ENCODE assay signal across 20 cellular contexts in the genomic region with DNA sequence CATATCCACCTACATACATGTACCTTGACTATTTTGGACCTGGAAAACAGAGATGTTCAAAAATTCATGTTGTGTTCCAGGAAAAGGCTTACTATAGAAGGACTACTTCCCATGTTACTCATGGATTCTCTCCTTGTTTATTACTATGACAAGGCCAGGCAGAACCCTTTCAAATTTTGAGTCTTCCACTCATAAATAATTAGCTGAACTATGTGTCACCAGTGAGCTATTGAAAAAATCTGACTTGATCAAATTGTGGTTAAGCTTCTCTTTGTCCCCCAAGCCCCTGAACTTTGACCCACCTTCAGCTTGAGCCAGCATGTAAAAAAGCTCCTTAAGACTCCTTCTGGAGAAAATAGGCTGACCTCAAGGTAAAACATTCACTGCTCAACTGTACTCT.
"Had no signal": no experiment of that assay in that cellular context is flagged by ENCODE, and none has a peak within 500 bp of the region (broad histone marks: within the 10 kb centered on the region; RNA-seq: fewer than 3 reads in every experiment).

No MANE protein-coding gene starts in this region.

- H3K27me3 ChIP-seq: body of pancreas, tibial nerve, vagina had no signal

- H3K27ac ChIP-seq: body of pancreas, tibial nerve, vagina had no signal

- H3K4me1 ChIP-seq: body of pancreas, tibial nerve, vagina had no signal

- ATAC-seq: activated CD8-positive, alpha-beta T cell treated with anti-CD3 and anti-CD28 coated beads for 36 hours; body of pancreas; effector memory CD8-positive, alpha-beta T cell; left ventricle myocardium superior; mucosa of descending colon; right cardiac atrium; stimulated activated naive CD8-positive, alpha-beta T cell treated with anti-CD3 and anti-CD28 coated beads, Interleukin-15, Interleukin-2, amounts not matched to agents 100 U/mL and 50 U/mL, for 24 hours had no signal

- DNase-seq: activated CD4-positive, alpha-beta T cell treated with anti-CD3 and anti-CD28 coated beads, Interleukin-2, amount 10 ng/mL, durations not matched to agents 24 days and 14 days; activated CD8-positive, alpha-beta T cell treated with anti-CD3 and anti-CD28 coated beads for 36 hours; activated naive CD4-positive, alpha-beta T cell treated with Interleukin-2 at 50 U/mL for 16 hours; activated naive CD8-positive, alpha-beta T cell treated with anti-CD3 and anti-CD28 coated beads, Interleukin-2, amount 10 ng/mL, durations not matched to agents 7 days and 5 days; activated T-cell treated with anti-CD3 and anti-CD28 coated beads, Interleukin-2, amount 50 U/mL, for 24 hours; amygdala; body of pancreas; caudate nucleus; effector memory CD8-positive, alpha-beta T cell; glutamatergic neuron; left ventricle myocardium superior; mucosa of descending colon; naive B cell; right cardiac atrium; stimulated activated CD4-positive, alpha-beta T cell treated with anti-CD3 and anti-CD28 coated beads, Interleukin-2, amount 100 ng/mL, for 24 hours; stimulated activated naive CD8-positive, alpha-beta T cell treated with anti-CD3 and anti-CD28 coated beads, Interleukin-15, Interleukin-2, amounts not matched to agents 100 U/mL and 50 U/mL, for 24 hours; substantia nigra; T1000 had no signal

- H3K4me3 ChIP-seq: body of pancreas, mucosa of descending colon, tibial nerve, vagina had no signal

- H3K36me3 ChIP-seq: tibial nerve, vagina had no signal

- H3K9me3 ChIP-seq: body of pancreas, tibial nerve, vagina had no signal
